In genomic region chrX:40003071-40003981, GRCh38 we compare ENCODE assay signal across 25 cellular contexts.
DNase-seq lines count a peak whose midpoint lies in the region; ATAC-seq and TF ChIP-seq lines count a peak whose summit lies in the region.
"Had no signal": no experiment of that assay in that cellular context is flagged by ENCODE, and none has a peak within 500 bp of the region (broad histone marks: within the 10 kb centered on the region; RNA-seq: fewer than 3 reads in every experiment).

No MANE protein-coding gene starts in this region.

- POLR2A ChIA-PET in Caco-2 (lab: Charles Lee) (interaction anchor here (0.5 kb wide), 1 partner anchor 129 kb away, joined by 3 read pairs; no protein-coding TSS in a partner anchor), HEK293 (lab: Yijun Ruan, JAX) (interaction anchor here (0.5 kb wide), 1 partner anchor 131 kb away, joined by 3 read pairs; no protein-coding TSS in a partner anchor)

- no peak overlapping the region for H3K27ac ChIP-seq in HEK293 (ENCODE audit: extremely low read depth, low read depth, low read length)
- no peak overlapping the region for H3K27ac ChIP-seq in psoas muscle
- peak overlapping the region in 1 of 4 donors; percentile 21 for H3K27ac ChIP-seq in Peyer's patch
- H3K27ac ChIP-seq: cardiac muscle cell, lower lobe of right lung, ovary had no signal

- DNase-seq in Caco-2 (peak; percentile 69 to 85), amniotic epithelial cell (ENCODE audit: low read depth) (peak; percentile 62), myocyte (ENCODE audit: low read depth) (peak; percentile 17), NCI-H226 (no peak), psoas muscle (no peak), Peyer's patch (no peak)
- DNase-seq in stimulated activated naive CD4-positive, alpha-beta T cell (lab: John Stamatoyannopoulos, UW): no peak
- DNase-seq: activated CD8-positive, alpha-beta T cell treated with anti-CD3 and anti-CD28 coated beads for 36 hours; activated naive CD4-positive, alpha-beta T cell; activated T-cell treated with anti-CD3 and anti-CD28 coated beads, Interleukin-2, amount 50 U/mL, for 24 hours; amygdala; CD4-positive, alpha-beta memory T cell; foreskin fibroblast; lower lobe of right lung; MM.1S; NCI-H1436 treated with DMSO at 0.1 percent for 48 hours; NCI-H748 treated with DMSO at 0.1 percent for 48 hours; ovary; stimulated activated CD4-positive, alpha-beta T cell treated with anti-CD3 and anti-CD28 coated beads, Interleukin-1b, Interleukin-23, amount 100 ng/mL, for 48 hours; T-helper 9 cell had no signal

- H3K27me3 Mint-ChIP-seq in Caco-2 (ENCODE audit: insufficient read depth, unreplicated experiment): no peaks in the 10 kb centered on the region

- intact Hi-C loops in Caco-2 (cut with micrococcal nuclease; ENCODE audit: unreplicated experiment): loop anchor here (5.0 to 10.0 kb wide), 2 partner anchors 164 to 349 kb away; no protein-coding TSS in a partner anchor
- intact Hi-C loops in psoas muscle (cut with DNase I): loop anchor here in 1 of 2 donors (10.0 kb wide), 1 partner anchor 179 kb away; no protein-coding TSS in a partner anchor

- peaks cover 6% of the 10 kb centered on the region for H3K4me1 Mint-ChIP-seq in Caco-2 (ENCODE audit: low read depth, unreplicated experiment)

- H3K27me3 ChIP-seq in Caco-2 (replicated peaks; ENCODE audit: control insufficient read depth, insufficient read depth, low read length) (no peaks in the 10 kb centered on the region), psoas muscle (ENCODE audit: insufficient read depth in 3 of 3, low read length in 2 of 3) (peaks cover 0 to 65% (median 0%) of the 10 kb centered on the region in 3 donors), Peyer's patch (no peaks in the 10 kb centered on the region)
- H3K27me3 ChIP-seq: ovary had no signal

- ATAC-seq in psoas muscle: no peak
- ATAC-seq: activated CD8-positive, alpha-beta T cell treated with anti-CD3 and anti-CD28 coated beads for 36 hours; lower lobe of right lung; Panc1; stimulated activated memory B cell treated with anti-CD40 and anti-IgM and Interleukin-4, amounts not matched to agents 10 μg/mL and 1 μg/mL and 100 μg/mL, for 72 hours had no signal

- no peak for TF ChIP-seq POLR2A in Peyer's patch (IDR thresholded peaks at IDR 0.05)

- BruUV-seq in Caco-2 (replicated peaks; lab: Mats Ljungman, UMichigan): no TSS peak

- 46 to 64% (median 60%) methylated on average over 7 of the region's 7 CpGs for WGBS in psoas muscle, 3 donors

- 0 out of 2 replicates have a peak overlapping the region, but pooled peaks have one; percentile 9 for H3K4me3 ChIP-seq in Caco-2 (ENCODE audit: low read depth, low read length)
- H3K4me3 ChIP-seq in HEK293 (ENCODE audit: low read depth, low read length): no peak overlapping the region
- H3K4me3 ChIP-seq in psoas muscle: no peak overlapping the region
- no peak overlapping the region for H3K4me3 ChIP-seq in Peyer's patch
- H3K4me3 ChIP-seq: cardiac muscle cell, HAP-1, lower lobe of right lung, ovary had no signal

- peak overlapping the region; percentile 82 for H3K4me3 Mint-ChIP-seq in Caco-2 (ENCODE audit: unreplicated experiment)
- H3K4me3 Mint-ChIP-seq: activated CD8-positive, alpha-beta T cell treated with anti-CD3 and anti-CD28 coated beads for 36 hours; activated T-cell treated with anti-CD3 and anti-CD28 coated beads, Interleukin-2, amount 50 U/mL, for 24 hours; stimulated activated memory B cell treated with anti-CD40 and anti-IgM and Interleukin-4, amounts not matched to agents 10 μg/mL and 1 μg/mL and 100 μg/mL, for 72 hours had no signal

- H3K36me3 ChIP-seq in Caco-2 (ENCODE audit: control insufficient read depth, insufficient read depth, low read length): no peaks in the 10 kb centered on the region
- H3K36me3 ChIP-seq in HEK293 (ENCODE audit: control insufficient read depth in 2 of 2, insufficient read depth in 1 of 2, low read length in 2 of 2): no peaks in the 10 kb centered on the region
- H3K36me3 ChIP-seq in psoas muscle (ENCODE audit: insufficient read depth in 1 of 2, low read depth in 1 of 2): no peaks in the 10 kb centered on the region
- no peaks in the 10 kb centered on the region for H3K36me3 ChIP-seq in Peyer's patch
- H3K36me3 ChIP-seq: cardiac muscle cell, HAP-1, lower lobe of right lung, ovary had no signal

- H3K9me3 ChIP-seq in Caco-2: no peaks in the 10 kb centered on the region
- no peaks in the 10 kb centered on the region for H3K9me3 ChIP-seq in HEK293 (ENCODE audit: control insufficient read depth, insufficient read depth, low read depth, low read length)
- no peaks in the 10 kb centered on the region for H3K9me3 ChIP-seq in psoas muscle
- H3K9me3 ChIP-seq in Peyer's patch: no peaks in the 10 kb centered on the region
- H3K9me3 ChIP-seq: HAP-1, lower lobe of right lung, ovary had no signal

- CTCF ChIA-PET in Caco-2 (lab: Charles Lee): interaction anchor here (0.6 kb wide), 1 partner anchor 151 kb away, joined by 3 read pairs; no protein-coding TSS in a partner anchor
- CTCF ChIA-PET in HEK293 (lab: Yijun Ruan, JAX): no interaction called here

- H3K36me3 Mint-ChIP-seq in Caco-2 (ENCODE audit: insufficient read depth, unreplicated experiment): peaks cover 16% of the 10 kb centered on the region
- H3K36me3 Mint-ChIP-seq: CD4-positive, alpha-beta memory T cell; stimulated activated memory B cell treated with anti-CD40 and anti-IgM and Interleukin-4, amounts not matched to agents 10 μg/mL and 1 μg/mL and 100 μg/mL, for 72 hours had no signal

- H3K4me1 ChIP-seq in Caco-2 (peaks cover 20% of the 10 kb centered on the region), HEK293 (ENCODE audit: control insufficient read depth, insufficient read depth, low read length) (peaks cover 5% of the 10 kb centered on the region; the same call in 1 of the 2 replicates), psoas muscle (no peaks in the 10 kb centered on the region), Peyer's patch (peaks cover 0 to 11% (median 5%) of the 10 kb centered on the region in 4 donors)
- H3K4me1 ChIP-seq: lower lobe of right lung had no signal

- TF ChIP-seq CTCF in Caco-2 (IDR thresholded peaks at IDR 0.05; ENCODE audit: insufficient read depth in 1 of 2, low read depth in 1 of 2, low read length in 1 of 2, severe bottlenecking in 1 of 2, unreplicated experiment in 1 of 2) (no peak), HEK293 (tag by site-specific recombination; IDR thresholded peaks at IDR 0.05) (no peak), psoas muscle (IDR thresholded peaks at IDR 0.05) (no peak), Peyer's patch (IDR thresholded peaks at IDR 0.05) (no peak)

- H3K27ac Mint-ChIP-seq in Caco-2 (ENCODE audit: unreplicated experiment): peak overlapping the region; percentile 77
- H3K27ac Mint-ChIP-seq: activated CD8-positive, alpha-beta T cell treated with anti-CD3 and anti-CD28 coated beads for 36 hours; activated T-cell treated with anti-CD3 and anti-CD28 coated beads, Interleukin-2, amount 50 U/mL, for 24 hours; CD4-positive, alpha-beta memory T cell; stimulated activated memory B cell treated with anti-CD40 and anti-IgM and Interleukin-4, amounts not matched to agents 10 μg/mL and 1 μg/mL and 100 μg/mL, for 72 hours had no signal

- no peaks in the 10 kb centered on the region for H3K9me3 Mint-ChIP-seq in Caco-2 (ENCODE audit: unreplicated experiment)
- H3K9me3 Mint-ChIP-seq: activated CD8-positive, alpha-beta T cell treated with anti-CD3 and anti-CD28 coated beads for 36 hours; activated T-cell treated with anti-CD3 and anti-CD28 coated beads, Interleukin-2, amount 50 U/mL, for 24 hours; stimulated activated memory B cell treated with anti-CD40 and anti-IgM and Interleukin-4, amounts not matched to agents 10 μg/mL and 1 μg/mL and 100 μg/mL, for 72 hours had no signal

TF ChIP-seq in HEK293, 187 proteins besides CTCF, POLR2A, EP300 and RAD21 (continues in another document):
- TF ChIP-seq ZNF596 (tag by site-specific recombination; IDR thresholded peaks at IDR 0.05): no peak
- TF ChIP-seq ZBTB20 (tag by site-specific recombination; IDR thresholded peaks at IDR 0.05): peak; percentile 26; the same call in 1 of the 2 replicates
- TF ChIP-seq PRDM4 (tag by site-specific recombination; IDR thresholded peaks at IDR 0.05): peak; percentile 34; the same call in 1 of the 2 replicates
- no peak for TF ChIP-seq ZNF704 (tag by site-specific recombination; IDR thresholded peaks at IDR 0.05)
- peak; percentile 69; the same call in 1 of the 2 replicates for TF ChIP-seq TCF7L2 (IDR thresholded peaks at IDR 0.05; ENCODE audit: borderline replicate concordance, low read depth, low read length)

Comparison
In these comparisons a context has a peak if more than half of its experiments do, and no peak if none do; other contexts are left out.
1. DNase-seq: peak in Caco-2 (2 of 2), amniotic epithelial cell (single experiment) and myocyte (single experiment); none in NCI-H226 (single experiment), psoas muscle (0 of 2), Peyer's patch (0 of 3) and stimulated activated naive CD4-positive, alpha-beta T cell (0 of 6).